Comparison of ENCODE assay signal across 24 cellular contexts in genomic region chr3:120823156-120823555, GRCh38.
"Had no signal": no experiment of that assay in that cellular context is flagged by ENCODE, and none has a peak within 500 bp of the region (broad histone marks: within the 10 kb centered on the region; RNA-seq: fewer than 3 reads in every experiment).

No MANE protein-coding gene starts in this region.

- H3K36me3 ChIP-seq: brain microvascular endothelial cell, heart right ventricle had no signal

- FAIRE-seq: keratinocyte had no signal

- H3K4me3 ChIP-seq: coronary artery, heart right ventricle, lung, testis had no signal

- H3K9me3 ChIP-seq: heart right ventricle, testis had no signal

- DNase-seq: activated CD4-positive, alpha-beta memory T cell treated with anti-CD3 and anti-CD28 coated beads, Interleukin-2, amount 10 ng/mL, durations not matched to agents 7 days and 5 days; activated CD4-positive, alpha-beta T cell treated with anti-CD3 and anti-CD28 coated beads for 48 hours; activated CD8-positive, alpha-beta memory T cell treated with anti-CD3 and anti-CD28 coated beads, Interleukin-2, amount 10 ng/mL, durations not matched to agents 7 days and 5 days; activated gamma-delta T cell; activated naive CD4-positive, alpha-beta T cell treated with anti-CD3 and anti-CD28 coated beads, Interleukin-2, amount 50 U/mL, for 16 hours; activated naive CD8-positive, alpha-beta T cell treated with anti-CD3 and anti-CD28 coated beads, Interleukin-2, amount 50 U/mL, for 24 hours; activated T-cell treated with anti-CD3 and anti-CD28 coated beads for 4 hours; anterior cingulate cortex; brain microvascular endothelial cell; central memory CD4-positive, alpha-beta T cell; endodermal cell; heart right ventricle; naive thymus-derived CD8-positive, alpha-beta T cell; stimulated activated CD4-positive, alpha-beta T cell treated with anti-CD3 and anti-CD28 coated beads, Interleukin-2, amount 100 ng/mL, for 48 hours; stimulated activated CD8-positive, alpha-beta memory T cell treated with anti-CD3 and anti-CD28 coated beads, Interleukin-4, amount 100 ng/mL, for 48 hours; stimulated activated naive CD4-positive, alpha-beta T cell; T-helper 17 cell; testis had no signal

- H3K4me1 ChIP-seq: heart right ventricle, testis had no signal

- H3K27ac ChIP-seq: brain microvascular endothelial cell, coronary artery, epithelial cell of prostate, heart right ventricle, testis had no signal

- H3K27me3 ChIP-seq: brain microvascular endothelial cell, testis had no signal

- ATAC-seq: activated CD8-positive, alpha-beta memory T cell treated with anti-CD3 and anti-CD28 coated beads, Interleukin-2, amount 10 ng/mL, durations not matched to agents 7 days and 5 days; activated naive CD8-positive, alpha-beta T cell treated with anti-CD3 and anti-CD28 coated beads, Interleukin-2, amount 50 U/mL, for 24 hours; heart right ventricle; left lobe of liver; naive thymus-derived CD8-positive, alpha-beta T cell; sciatic nerve; T-helper 17 cell had no signal
